ENCODE assay signal across 17 cellular contexts in the genomic region with DNA sequence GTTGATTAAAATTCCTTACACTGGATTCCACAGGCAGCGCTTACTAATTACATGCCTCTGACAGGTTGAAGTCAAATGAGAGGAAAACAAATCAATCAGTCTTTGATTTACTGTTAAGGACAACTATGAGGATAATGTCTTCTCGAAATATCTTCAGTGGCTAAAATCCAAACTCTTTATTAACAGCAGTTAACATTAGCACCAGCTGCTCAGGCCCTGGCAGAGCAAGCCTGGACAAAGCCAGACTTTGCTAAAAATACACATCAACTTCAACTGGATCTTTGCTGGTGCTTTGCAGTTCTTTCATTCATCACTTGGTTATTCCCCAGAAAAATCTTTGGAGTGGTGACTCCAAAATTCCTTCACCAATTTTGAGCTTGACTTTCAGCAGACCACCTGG.
DNase-seq lines count a peak whose midpoint lies in the region; ATAC-seq, FAIRE-seq and TF ChIP-seq lines count a peak whose summit lies in the region.
"Had no signal": no experiment of that assay in that cellular context is flagged by ENCODE, and none has a peak within 500 bp of the region (broad histone marks: within the 10 kb centered on the region; RNA-seq: fewer than 3 reads in every experiment).

No MANE protein-coding gene starts in this region.

- peaks cover 15% of the 10 kb centered on the region for H3K36me3 Mint-ChIP-seq in stimulated activated memory B cell treated with anti-CD40 and anti-IgM and Interleukin-4, amounts not matched to agents 10 μg/mL and 1 μg/mL and 100 μg/mL, for 72 hours

- no peaks in the 10 kb centered on the region for H4K20me1 ChIP-seq in K562 (replicated peaks; ENCODE audit: control insufficient read depth, insufficient read depth, low read length)

- DNase-seq in Right ventricle myocardium inferior (ENCODE audit: missing footprints) (no peak), right atrium auricular region (ENCODE audit: low spot score) (no peak), K562 (ENCODE audit: extremely low read depth in 1 of 4, low spot score in 3 of 4) (no peak), heart right ventricle (peak in 1 of 2 donors; percentile 9), DMS53 treated with DMSO at 0.1 percent for 48 hours (lab: John Stamatoyannopoulos, UW; ENCODE audit: unreplicated experiment) (no peak)
- no peak for DNase-seq in activated CD8-positive, alpha-beta memory T cell treated with anti-CD3 and anti-CD28 coated beads for 24 hours
- DNase-seq: activated CD4-positive, alpha-beta T cell treated with anti-CD3 and anti-CD28 coated beads, Interleukin-2, amount 10 ng/mL, durations not matched to agents 7 days and 5 days; activated naive CD4-positive, alpha-beta T cell treated with anti-CD3 and anti-CD28 coated beads, Interleukin-2, amount 50 U/mL, for 16 hours; body of pancreas; DND-41; effector CD4-positive, alpha-beta T cell; NCI-H2029 treated with DMSO at 0.1 percent for 48 hours; pancreas; stimulated activated CD4-positive, alpha-beta T cell treated with anti-CD3 and anti-CD28 coated beads, Interleukin-4, amount 100 ng/mL, for 24 hours had no signal

- TF ChIP-seq CTCF in right atrium auricular region (IDR thresholded peaks at IDR 0.05) (no peak), K562 (IDR thresholded peaks at IDR 0.05 in 2 of 3, conservative IDR thresholded peaks at IDR 0.05 in 1 of 3; ENCODE audit: insufficient read depth in 2 of 3, low read depth in 1 of 3, low read length in 3 of 3) (no peak), heart right ventricle (IDR thresholded peaks at IDR 0.05) (no peak)

- H3K9me3 ChIP-seq in right atrium auricular region = peaks cover 0 to 4% of the 10 kb centered on the region in 2 donors
- H3K9me3 ChIP-seq in K562 (replicated peaks; ENCODE audit: control insufficient read depth, insufficient read depth, low read depth, low read length) = no peaks in the 10 kb centered on the region
- peaks cover 0 to 7% (median under 1%) of the 10 kb centered on the region in 11 donors for H3K9me3 ChIP-seq in heart right ventricle
- H3K9me3 ChIP-seq: body of pancreas, pancreas had no signal

- TF ChIP-seq EP300 in K562 (IDR thresholded peaks at IDR 0.05; ENCODE audit: low read length) = no peak

- H3K4me1 ChIP-seq in right atrium auricular region (peaks cover 0 to 6% of the 10 kb centered on the region in 2 donors), K562 (replicated peaks in 1 of 2; ENCODE audit: control insufficient read depth in 2 of 2, insufficient read depth in 2 of 2, low read length in 2 of 2) (peaks cover 2 to 9% of the 10 kb centered on the region in 2 experiments; a peak in 3 of 5 replicates), heart right ventricle (peaks cover 0 to 39% (median 10%) of the 10 kb centered on the region in 9 donors)

- CTCF ChIA-PET in K562 (lab: Yijun Ruan, JAX; ENCODE audit: low intra/inter-chr PET ratio) = no interaction called here

- H3K9ac ChIP-seq in K562 (ENCODE audit: insufficient read depth in 1 of 2, low read depth in 2 of 2, low read length in 2 of 2) = no peak overlapping the region

- no peaks in the 10 kb centered on the region for H3K79me2 ChIP-seq in K562 (ENCODE audit: control insufficient read depth, insufficient read depth, low read length)

- H3K4me1 Mint-ChIP-seq in stimulated activated memory B cell treated with anti-CD40 and anti-IgM and Interleukin-4, amounts not matched to agents 10 μg/mL and 1 μg/mL and 100 μg/mL, for 72 hours = no peaks in the 10 kb centered on the region
- H3K4me1 Mint-ChIP-seq: activated CD4-positive, alpha-beta T cell treated with anti-CD3 and anti-CD28 coated beads, Interleukin-2, amount 10 ng/mL, durations not matched to agents 7 days and 5 days had no signal

- H3K4me3 ChIP-seq in right atrium auricular region = no peak overlapping the region
- H3K4me3 ChIP-seq in K562 = no peak overlapping the region
- H3K4me3 ChIP-seq in heart right ventricle = no peak overlapping the region
- H3K4me3 ChIP-seq: body of pancreas, pancreas had no signal

- intact Hi-C loops in Right ventricle myocardium inferior (cut with DNase I) (loop anchor here (10.0 kb wide), 1 partner anchor 101 kb away; the partner anchor contains the start of gene HECTD4), K562 (cut with micrococcal nuclease) (no loop called here), heart right ventricle (cut with DNase I) (loop anchor here in 5 of 10 donors (5.0 to 10.0 kb wide), 3 partner anchors 99 to 104 kb away; partner anchors contain the start of gene HECTD4 (in 4 of the 5))

- H3K4me3 Mint-ChIP-seq in stimulated activated memory B cell treated with anti-CD40 and anti-IgM and Interleukin-4, amounts not matched to agents 10 μg/mL and 1 μg/mL and 100 μg/mL, for 72 hours = no peak overlapping the region
- H3K4me3 Mint-ChIP-seq: activated CD4-positive, alpha-beta T cell treated with anti-CD3 and anti-CD28 coated beads, Interleukin-2, amount 10 ng/mL, durations not matched to agents 7 days and 5 days had no signal

- BruUV-seq in K562 (replicated peaks; lab: Mats Ljungman, UMichigan) = no TSS peak

- no peaks in the 10 kb centered on the region for H3K27me3 Mint-ChIP-seq in stimulated activated memory B cell treated with anti-CD40 and anti-IgM and Interleukin-4, amounts not matched to agents 10 μg/mL and 1 μg/mL and 100 μg/mL, for 72 hours
- H3K27me3 Mint-ChIP-seq: activated CD4-positive, alpha-beta T cell treated with anti-CD3 and anti-CD28 coated beads, Interleukin-2, amount 10 ng/mL, durations not matched to agents 7 days and 5 days had no signal

- 55% methylated on average over 2 of the region's 2 CpGs for WGBS in K562 (ENCODE audit: insufficient coverage, low coverage, missing lambda C conversion rate)
- WGBS in heart right ventricle, 2 donors = 51 to 55% methylated on average over 2 of the region's 2 CpGs

- H3K4me2 ChIP-seq in K562 (ENCODE audit: insufficient read depth, low read length) = no peak overlapping the region

- no peak overlapping the region for H2AFZ ChIP-seq in K562 (ENCODE audit: low read depth, low read length)

- no peak for TF ChIP-seq RAD21 in K562 (CRISPR knock-in tag; conservative IDR thresholded peaks at IDR 0.05 in 1 of 2, IDR thresholded peaks at IDR 0.05 in 1 of 2)

- H3K27ac ChIP-seq in right atrium auricular region = peak overlapping the region in 1 of 2 donors; percentile 41
- H3K27ac ChIP-seq in K562 (ENCODE audit: extremely low read depth, low read depth, low read length) = no peak overlapping the region
- peak overlapping the region in 5 of 10 donors; percentile 16 to 54 (median 31) for H3K27ac ChIP-seq in heart right ventricle
- H3K27ac ChIP-seq: body of pancreas, pancreas had no signal

- H3K36me3 ChIP-seq in right atrium auricular region = peaks cover 3% of the 10 kb centered on the region
- no peaks in the 10 kb centered on the region; the same call in 2 of the 3 replicates for H3K36me3 ChIP-seq in K562 (ENCODE audit: control insufficient read depth, insufficient read depth, low read length)
- H3K36me3 ChIP-seq in heart right ventricle = peaks cover 0 to 18% (median 7%) of the 10 kb centered on the region in 9 donors
- H3K36me3 ChIP-seq: pancreas had no signal

- peak; percentile 44 for FAIRE-seq in K562 (lab: Jason Lieb, UNC)
- FAIRE-seq: pancreas had no signal

- no peaks in the 10 kb centered on the region for H3K27me3 ChIP-seq in right atrium auricular region
- no peaks in the 10 kb centered on the region for H3K27me3 ChIP-seq in K562 (ENCODE audit: control insufficient read depth in 2 of 2, insufficient read depth in 2 of 2, low read length in 2 of 2)
- H3K27me3 ChIP-seq in heart right ventricle = no peaks in the 10 kb centered on the region
- H3K27me3 ChIP-seq: body of pancreas, pancreas had no signal

- no peaks in the 10 kb centered on the region for H3K9me3 Mint-ChIP-seq in stimulated activated memory B cell treated with anti-CD40 and anti-IgM and Interleukin-4, amounts not matched to agents 10 μg/mL and 1 μg/mL and 100 μg/mL, for 72 hours
- H3K9me3 Mint-ChIP-seq: activated CD4-positive, alpha-beta T cell treated with anti-CD3 and anti-CD28 coated beads, Interleukin-2, amount 10 ng/mL, durations not matched to agents 7 days and 5 days had no signal

- in situ Hi-C loops in K562 (cut with MboI) = no loop called here

- TF ChIP-seq POLR2A in K562 (conservative IDR thresholded peaks at IDR 0.05) = no peak

- ATAC-seq in Right ventricle myocardium inferior = peak; percentile 70
- no peak for ATAC-seq in K562
- peak in 6 of 8 donors; percentile 50 to 83 (median 58) for ATAC-seq in heart right ventricle
- ATAC-seq in stimulated activated memory B cell treated with anti-CD40 and anti-IgM and Interleukin-4, amounts not matched to agents 10 μg/mL and 1 μg/mL and 100 μg/mL, for 72 hours = no peak
- ATAC-seq in HG03095 (IDR thresholded peaks at IDR 0.05; ENCODE audit: unreplicated experiment) = no peak
- ATAC-seq: body of pancreas, HCT116 had no signal

- POLR2A ChIA-PET in K562 (lab: Yijun Ruan, JAX) = no interaction called here

- H3K27ac Mint-ChIP-seq in stimulated activated memory B cell treated with anti-CD40 and anti-IgM and Interleukin-4, amounts not matched to agents 10 μg/mL and 1 μg/mL and 100 μg/mL, for 72 hours = peak overlapping the region; percentile 27
- H3K27ac Mint-ChIP-seq: activated CD4-positive, alpha-beta T cell treated with anti-CD3 and anti-CD28 coated beads, Interleukin-2, amount 10 ng/mL, durations not matched to agents 7 days and 5 days had no signal

- no peaks in the 10 kb centered on the region for H3K9me1 ChIP-seq in K562 (ENCODE audit: control insufficient read depth, insufficient read depth, low read length)

TF ChIP-seq in K562, 482 proteins besides CTCF, POLR2A, EP300 and RAD21 (continues in another document):
- TF ChIP-seq MYNN (IDR thresholded peaks at IDR 0.05) (no peak), MYNN (CRISPR knock-in tag; IDR thresholded peaks at IDR 0.05) (no peak), ZBTB2 (IDR thresholded peaks at IDR 0.05) (no peak)

Comparison
In these comparisons a context has a peak if more than half of its experiments do, and no peak if none do; other contexts are left out.
1. ATAC-seq: peak in Right ventricle myocardium inferior (single experiment) and heart right ventricle (6 of 8); none in K562 (single experiment), stimulated activated memory B cell treated with anti-CD40 and anti-IgM and Interleukin-4, amounts not matched to agents 10 μg/mL and 1 μg/mL and 100 μg/mL, for 72 hours (single experiment) and HG03095 (single experiment).